Comparison of ENCODE assay signal across 1 cellular context in the genomic region with DNA sequence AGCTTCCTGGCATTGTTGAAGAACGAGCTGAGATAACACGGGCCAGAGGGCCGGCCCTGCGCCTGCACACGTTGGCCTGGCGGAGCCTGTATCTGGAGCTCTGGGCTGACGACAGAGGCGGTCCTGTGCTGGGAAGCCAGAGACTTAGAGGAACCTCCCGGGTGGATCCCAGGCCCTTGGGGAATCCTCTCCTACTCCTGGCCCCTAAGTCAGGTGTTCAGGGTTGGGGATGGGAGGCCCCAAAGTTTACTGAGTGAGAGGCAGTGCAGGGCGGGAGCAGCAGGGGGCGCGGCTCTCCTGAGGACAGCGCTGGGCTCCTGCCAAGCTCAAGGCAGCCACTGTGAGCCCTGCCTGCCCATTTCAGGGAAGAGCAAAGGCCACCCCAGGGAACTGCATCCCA.
A peak's percentile ranks its signal among the peaks of the same experiment; 100 is the strongest.
TF ChIP-seq lines count a peak whose summit lies in the region.

No MANE protein-coding gene starts in this region.

TF ChIP-seq in K562, 482 proteins besides CTCF, POLR2A, EP300 and RAD21 (continued from another document):
- TF ChIP-seq, protein P1, sequence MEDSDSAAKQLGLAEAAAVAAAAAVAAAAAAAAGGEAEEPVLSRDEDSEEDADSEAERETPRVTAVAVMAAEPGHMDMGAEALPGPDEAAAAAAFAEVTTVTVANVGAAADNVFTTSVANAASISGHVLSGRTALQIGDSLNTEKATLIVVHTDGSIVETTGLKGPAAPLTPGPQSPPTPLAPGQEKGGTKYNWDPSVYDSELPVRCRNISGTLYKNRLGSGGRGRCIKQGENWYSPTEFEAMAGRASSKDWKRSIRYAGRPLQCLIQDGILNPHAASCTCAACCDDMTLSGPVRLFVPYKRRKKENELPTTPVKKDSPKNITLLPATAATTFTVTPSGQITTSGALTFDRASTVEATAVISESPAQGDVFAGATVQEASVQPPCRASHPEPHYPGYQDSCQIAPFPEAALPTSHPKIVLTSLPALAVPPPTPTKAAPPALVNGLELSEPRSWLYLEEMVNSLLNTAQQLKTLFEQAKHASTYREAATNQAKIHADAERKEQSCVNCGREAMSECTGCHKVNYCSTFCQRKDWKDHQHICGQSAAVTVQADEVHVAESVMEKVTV (CRISPR knock-in tag; IDR thresholded peaks at IDR 0.05): peak; percentile 55
- TF ChIP-seq RREB1 (CRISPR knock-in tag; IDR thresholded peaks at IDR 0.05): no peak
TF ChIP-seq in K562: peak in this region for 9.
